In genomic region chr6:168950500-168951223, GRCh38 we compare ENCODE assay signal across 21 cellular contexts.
A peak's percentile ranks its signal among the peaks of the same experiment; 100 is the strongest.
DNase-seq lines count a peak whose midpoint lies in the region; ATAC-seq and TF ChIP-seq lines count a peak whose summit lies in the region.
"Had no signal": no experiment of that assay in that cellular context is flagged by ENCODE, and none has a peak within 500 bp of the region (broad histone marks: within the 10 kb centered on the region; RNA-seq: fewer than 3 reads in every experiment).

No MANE protein-coding gene starts in this region.

- H3K4me1 ChIP-seq in heart left ventricle (peaks cover 0 to 2% (median 0%) of the 10 kb centered on the region in 12 donors), left lung (peaks cover 0 to 3% of the 10 kb centered on the region in 2 donors), rectal smooth muscle tissue (ENCODE audit: control insufficient read depth, insufficient read depth, low read length) (peaks cover 36% of the 10 kb centered on the region)

- DNase-seq in heart left ventricle, result peak in 2 of 5 donors; percentile 31 to 60
- DNase-seq in cardiac septum (ENCODE audit: low spot score), result no peak
- no peak for DNase-seq in left lung
- DNase-seq in pons (ENCODE audit: low spot score), result no peak
- no peak for DNase-seq in glomerular visceral epithelial cell (ENCODE audit: extremely low spot score)
- DNase-seq: activated CD4-positive, alpha-beta T cell treated with anti-CD3 and anti-CD28 coated beads, Interleukin-2, amount 50 U/mL, for 1 hour; activated naive CD4-positive, alpha-beta T cell treated with anti-CD3 and anti-CD28 coated beads, Interleukin-2, amount 50 U/mL, for 16 hours; brain microvascular endothelial cell; CD4-positive, CD25-positive, alpha-beta regulatory T cell; MV-4-11; naive thymus-derived CD4-positive, alpha-beta T cell; NCI-H2081 treated with DMSO at 0.1 percent for 48 hours; NCI-H524 treated with DMSO at 0.1 percent for 48 hours; OCI-M1; SK-N-SH; stimulated activated CD4-positive, alpha-beta T cell treated with anti-CD3 and anti-CD28 coated beads, Interleukin-4, amount 100 ng/mL, for 24 hours; stimulated activated CD8-positive, alpha-beta memory T cell treated with anti-CD3 and anti-CD28 coated beads, Interleukin-4, amount 100 ng/mL, for 48 hours had no signal

- no peak overlapping the region for H3K4me3 ChIP-seq in heart left ventricle
- no peak overlapping the region for H3K4me3 ChIP-seq in left lung
- peak overlapping the region; percentile 35 for H3K4me3 ChIP-seq in rectal smooth muscle tissue (ENCODE audit: low read length)

- 74 to 82% (median 75%) methylated on average over 18 to 19 of the region's 19 CpGs for whole genome bisulfite sequencing in heart left ventricle, 4 donors

- ATAC-seq in heart left ventricle (peak; percentile 55 to 84 (median 62)), left lung (peak; percentile 41), HG03571 (IDR thresholded peaks at IDR 0.05; ENCODE audit: unreplicated experiment) (no peak), GM19455 (IDR thresholded peaks at IDR 0.05; ENCODE audit: unreplicated experiment) (no peak)
- ATAC-seq: HCT116; naive thymus-derived CD4-positive, alpha-beta T cell had no signal

- peaks cover 0 to 18% (median 0%) of the 10 kb centered on the region in 9 donors for H3K27me3 ChIP-seq in heart left ventricle
- H3K27me3 ChIP-seq in left lung, result peaks cover 0 to 10% of the 10 kb centered on the region in 2 donors
- no peaks in the 10 kb centered on the region for H3K27me3 ChIP-seq in rectal smooth muscle tissue (ENCODE audit: control insufficient read depth, insufficient read depth, low read length)

- H3K36me3 ChIP-seq in heart left ventricle (no peaks in the 10 kb centered on the region), left lung (no peaks in the 10 kb centered on the region), rectal smooth muscle tissue (ENCODE audit: control insufficient read depth, insufficient read depth, low read length) (no peaks in the 10 kb centered on the region)
- H3K36me3 ChIP-seq: brain microvascular endothelial cell had no signal

- no peak for TF ChIP-seq POLR2A in heart left ventricle (IDR thresholded peaks at IDR 0.05)

- TF ChIP-seq CTCF in heart left ventricle (IDR thresholded peaks at IDR 0.05) (no peak), left lung (IDR thresholded peaks at IDR 0.05) (no peak)

- intact Hi-C loops in heart left ventricle (cut with DNase I), result loop anchor here in 6 of 10 donors (10.0 kb wide), 7 partner anchors 534 to 1584 kb away; partner anchors contain the start of genes C6orf120 (in 1 of the 6), DYNLT2 (in 1 of the 6), ERMARD (in 1 of the 6) and WDR27 (in 1 of the 6)
- intact Hi-C loops in cardiac septum (cut with DNase I), result loop anchor here (10.0 kb wide), 1 partner anchor 574 kb away; no protein-coding TSS in a partner anchor
- intact Hi-C loops in left lung (cut with DNase I), result no loop called here

- H3K9me3 ChIP-seq in heart left ventricle (no peaks in the 10 kb centered on the region), left lung (no peaks in the 10 kb centered on the region)
- H3K9me3 ChIP-seq: SK-N-SH had no signal

- H3K27ac ChIP-seq in heart left ventricle, result peak overlapping the region in 6 of 12 donors; percentile 27 to 74 (median 42)
- no peak overlapping the region for H3K27ac ChIP-seq in left lung
- peak overlapping the region; percentile 87 for H3K27ac ChIP-seq in rectal smooth muscle tissue (ENCODE audit: low read depth, low read length)
- H3K27ac ChIP-seq: brain microvascular endothelial cell had no signal

- H3K9ac ChIP-seq in rectal smooth muscle tissue (ENCODE audit: low read length), result no peak overlapping the region
- H3K9ac ChIP-seq: SK-N-SH had no signal

Comparison
In these comparisons a context has a peak if more than half of its experiments do, and no peak if none do; other contexts are left out.
1. ATAC-seq: peak in heart left ventricle (4 of 4) and left lung (single experiment); none in HG03571 (single experiment) and GM19455 (single experiment).
2. intact Hi-C loops: an anchor here in heart left ventricle (10.0 kb wide) and cardiac septum (10.0 kb wide); none called in left lung.